19 cellular contexts compared by ENCODE assay signal in the genomic region with DNA sequence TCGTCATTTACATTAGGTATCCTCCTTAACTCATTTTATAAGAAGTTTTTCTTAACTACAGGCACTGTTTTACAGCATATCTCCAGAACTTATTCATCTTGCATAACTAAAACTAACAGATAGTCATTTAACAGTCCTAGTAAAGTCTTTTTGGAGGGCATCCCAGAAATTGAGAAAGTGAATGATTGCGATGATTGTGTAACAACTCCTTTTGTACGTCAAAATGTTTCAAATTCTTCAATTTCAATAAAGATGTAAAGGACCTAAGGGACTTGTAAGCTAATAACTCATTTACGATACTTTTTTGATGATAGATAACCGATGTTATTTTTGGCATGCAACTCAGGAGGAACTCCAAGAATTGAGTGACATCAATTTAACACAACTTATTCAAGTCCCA. TPM values are rescaled to one million over a fixed set of nuclear protein-coding genes. Genes with fewer than 3 reads are reported as not detected.
A peak's percentile ranks its signal among the peaks of the same experiment; 100 is the strongest.
DNase-seq lines count a peak whose midpoint lies in the region; ATAC-seq, FAIRE-seq and TF ChIP-seq lines count a peak whose summit lies in the region.
"Had no signal": no experiment of that assay in that cellular context is flagged by ENCODE, and none has a peak within 500 bp of the region (broad histone marks: within the 10 kb centered on the region; RNA-seq: fewer than 3 reads in every experiment).

No MANE protein-coding gene starts in this region.

- no peak overlapping the region for H3K4me2 ChIP-seq in fibroblast of lung (ENCODE audit: extremely low read depth, insufficient read depth, low read length)
- H3K4me2 ChIP-seq in trophoblast cell (ENCODE audit: low read length): no peak overlapping the region

- no peak overlapping the region for H3K4ac ChIP-seq in trophoblast cell (ENCODE audit: low read depth, low read length)

- H3K27me3 ChIP-seq in fibroblast of lung (ENCODE audit: control insufficient read depth, insufficient read depth, low read length) (no peaks in the 10 kb centered on the region), trophoblast cell (ENCODE audit: insufficient read depth, low read length) (no peaks in the 10 kb centered on the region)

- no peaks in the 10 kb centered on the region for H4K20me1 ChIP-seq in fibroblast of lung (ENCODE audit: control insufficient read depth, extremely low read depth, insufficient read depth, low read length)

- H3K27me3 Mint-ChIP-seq in activated T-helper 2 cell treated with anti-CD3 and anti-CD28 coated beads, Interferon-gamma antibody, Interleukin-2, Interleukin-4, amounts not matched to agents 10 μg/mL and 5 μg/mL and 100 μg/mL, durations not matched to agents 14 hours and 24 hours and 36 hours (ENCODE audit: low read depth): no peaks in the 10 kb centered on the region

- H2AFZ ChIP-seq in fibroblast of lung (ENCODE audit: low read length) (no peak overlapping the region), trophoblast cell (ENCODE audit: insufficient read depth, low read length, poor library complexity) (no peak overlapping the region)
- H2AFZ ChIP-seq: parathyroid adenoma had no signal

- H3K14ac ChIP-seq in trophoblast cell (ENCODE audit: low read length): no peak overlapping the region

- intact Hi-C loops in activated T-helper 2 cell treated with anti-CD3 and anti-CD28 coated beads, Interferon-gamma antibody, Interleukin-2, Interleukin-4, amounts not matched to agents 10 μg/mL and 5 μg/mL and 100 μg/mL, durations not matched to agents 14 hours and 24 hours and 36 hours (cut with micrococcal nuclease): no loop called here

- H3K4me3 ChIP-seq in fibroblast of lung (replicated peaks in 1 of 4; ENCODE audit: control extremely low read depth in 1 of 4, insufficient read depth in 1 of 4, low read depth in 3 of 4, low read length in 4 of 4) (no peak overlapping the region), trophoblast cell (ENCODE audit: low read depth, low read length) (no peak overlapping the region)

- TF ChIP-seq CTCF in fibroblast of lung (conservative IDR thresholded peaks at IDR 0.05 in 1 of 2, IDR thresholded peaks at IDR 0.05 in 1 of 2; ENCODE audit: low read depth in 1 of 2, low read length in 2 of 2): no peak

- H3K23ac ChIP-seq in trophoblast cell (ENCODE audit: low read length): no peak overlapping the region

- no peak overlapping the region for H3K4me3 Mint-ChIP-seq in activated T-helper 2 cell treated with anti-CD3 and anti-CD28 coated beads, Interferon-gamma antibody, Interleukin-2, Interleukin-4, amounts not matched to agents 10 μg/mL and 5 μg/mL and 100 μg/mL, durations not matched to agents 14 hours and 24 hours and 36 hours (ENCODE audit: low read depth)
- H3K4me3 Mint-ChIP-seq: WTC11 had no signal

- no peak for FAIRE-seq in GM12891 (lab: Jason Lieb, UNC)

- ATAC-seq in GM19455 (IDR thresholded peaks at IDR 0.05; ENCODE audit: unreplicated experiment): no peak
- ATAC-seq: left lobe of liver, WTC11 had no signal

- H4K12ac ChIP-seq in trophoblast cell (ENCODE audit: low read depth, low read length): no peak overlapping the region

- H3K9me3 ChIP-seq in fibroblast of lung (ENCODE audit: control insufficient read depth, insufficient read depth, low read depth, low read length): no peaks in the 10 kb centered on the region
- H3K9me3 ChIP-seq in trophoblast cell (ENCODE audit: insufficient read depth, low read depth, low read length): no peaks in the 10 kb centered on the region

- DNase-seq in AG20443 (ENCODE audit: low spot score) (peak; percentile 19), LHCN-M2 (ENCODE audit: low read depth) (peak; percentile 36), fibroblast of lung (ENCODE audit: low read depth in 2 of 2) (peak; percentile 73 to 95), trophoblast cell (peak; percentile 10 to 66), NCI-H2196 (lab: John Stamatoyannopoulos, UW; ENCODE audit: unreplicated experiment) (no peak), GM12891 (ENCODE audit: insufficient read length, low spot score) (no peak)
- no peak for DNase-seq in activated T-helper 2 cell treated with anti-CD3 and anti-CD28 coated beads, Interferon-gamma antibody, Interleukin-2, Interleukin-4, amounts not matched to agents 10 μg/mL and 5 μg/mL and 100 μg/mL, durations not matched to agents 14 hours and 24 hours and 36 hours (ENCODE audit: low spot score)
- DNase-seq: amygdala, cortex of kidney, NCI-H2029, NCI-H526 treated with DMSO at 0.1 percent for 48 hours had no signal

- TF ChIP-seq POLR2A in GM12891 (IDR thresholded peaks at IDR 0.05; ENCODE audit: low read depth, low read length): no peak

- H3K36me3 Mint-ChIP-seq in activated T-helper 2 cell treated with anti-CD3 and anti-CD28 coated beads, Interferon-gamma antibody, Interleukin-2, Interleukin-4, amounts not matched to agents 10 μg/mL and 5 μg/mL and 100 μg/mL, durations not matched to agents 14 hours and 24 hours and 36 hours (ENCODE audit: low read depth): no peaks in the 10 kb centered on the region

- H3K79me2 ChIP-seq in fibroblast of lung (ENCODE audit: control insufficient read depth, insufficient read depth, low read length) (no peaks in the 10 kb centered on the region), trophoblast cell (ENCODE audit: control insufficient read depth, insufficient read depth, low read length, poor library complexity) (no peaks in the 10 kb centered on the region)
- H3K79me2 ChIP-seq: parathyroid adenoma had no signal

- H3K4me1 Mint-ChIP-seq in activated T-helper 2 cell treated with anti-CD3 and anti-CD28 coated beads, Interferon-gamma antibody, Interleukin-2, Interleukin-4, amounts not matched to agents 10 μg/mL and 5 μg/mL and 100 μg/mL, durations not matched to agents 14 hours and 24 hours and 36 hours (ENCODE audit: low read depth): no peaks in the 10 kb centered on the region

- no peak overlapping the region for H2BK12ac ChIP-seq in trophoblast cell (ENCODE audit: low read length)

- H3K18ac ChIP-seq in trophoblast cell (ENCODE audit: low read length): no peak overlapping the region

- no peaks in the 10 kb centered on the region for H3K79me1 ChIP-seq in trophoblast cell (ENCODE audit: low read length)

- H3K27ac ChIP-seq in fibroblast of lung (ENCODE audit: insufficient read depth, low read length): no peak overlapping the region
- H3K27ac ChIP-seq in trophoblast cell (ENCODE audit: low read depth, low read length): no peak overlapping the region
- H3K27ac ChIP-seq: C4-2B, parathyroid adenoma, RWPE1 had no signal

- H2AK5ac ChIP-seq in trophoblast cell (ENCODE audit: low read length): no peak overlapping the region

- no peak overlapping the region for H4K91ac ChIP-seq in trophoblast cell (ENCODE audit: low read depth, low read length)

- no CpG with 5 or more reads among the region's 5 CpGs for WGBS in trophoblast cell (ENCODE audit: extremely low coverage, insufficient coverage, insufficient read length)

- H3K9ac ChIP-seq in fibroblast of lung (ENCODE audit: insufficient read depth, low read length) (no peak overlapping the region), trophoblast cell (ENCODE audit: low read length) (no peak overlapping the region)
- H3K9ac ChIP-seq: parathyroid adenoma had no signal

- no peak overlapping the region for H4K8ac ChIP-seq in trophoblast cell (ENCODE audit: low read depth, low read length)

- H3K27ac Mint-ChIP-seq in activated T-helper 2 cell treated with anti-CD3 and anti-CD28 coated beads, Interferon-gamma antibody, Interleukin-2, Interleukin-4, amounts not matched to agents 10 μg/mL and 5 μg/mL and 100 μg/mL, durations not matched to agents 14 hours and 24 hours and 36 hours: no peak overlapping the region
- H3K27ac Mint-ChIP-seq: WTC11 had no signal

- H3K9me3 Mint-ChIP-seq in activated T-helper 2 cell treated with anti-CD3 and anti-CD28 coated beads, Interferon-gamma antibody, Interleukin-2, Interleukin-4, amounts not matched to agents 10 μg/mL and 5 μg/mL and 100 μg/mL, durations not matched to agents 14 hours and 24 hours and 36 hours: no peaks in the 10 kb centered on the region

- H2BK5ac ChIP-seq in trophoblast cell (ENCODE audit: low read depth, low read length, poor library complexity): no peak overlapping the region

- no peaks in the 10 kb centered on the region for H3K36me3 ChIP-seq in fibroblast of lung (ENCODE audit: control insufficient read depth, insufficient read depth, low read length)
- no peaks in the 10 kb centered on the region for H3K36me3 ChIP-seq in trophoblast cell (ENCODE audit: control insufficient read depth in 1 of 2, insufficient read depth in 2 of 2, low read length in 2 of 2)

- H2BK120ac ChIP-seq in trophoblast cell (ENCODE audit: insufficient read depth, low read length, poor library complexity): no peak overlapping the region

- peaks cover 16% of the 10 kb centered on the region for H3K4me1 ChIP-seq in fibroblast of lung (ENCODE audit: control insufficient read depth, extremely low read depth, insufficient read depth, low read length)
- no peaks in the 10 kb centered on the region for H3K4me1 ChIP-seq in trophoblast cell (ENCODE audit: control insufficient read depth in 1 of 2, insufficient read depth in 2 of 2, low read length in 2 of 2)
- H3K4me1 ChIP-seq: parathyroid adenoma had no signal

TF ChIP-seq in GM12891, 5 proteins besides CTCF, POLR2A, EP300 and RAD21:
- no peak for TF ChIP-seq POLR2AphosphoS5 (IDR thresholded peaks at IDR 0.05; ENCODE audit: low read depth, low read length)
- TF ChIP-seq SPI1 (IDR thresholded peaks at IDR 0.05; ENCODE audit: low read depth, low read length): no peak
- no peak for TF ChIP-seq POU2F2 (IDR thresholded peaks at IDR 0.05; ENCODE audit: low read depth, low read length)
- no peak for TF ChIP-seq PAX5 (IDR thresholded peaks at IDR 0.05; ENCODE audit: insufficient read depth, low read length, severe bottlenecking)
- TF ChIP-seq TAF1 (IDR thresholded peaks at IDR 0.05; ENCODE audit: low read depth, low read length): no peak

RNA-seq across cellular contexts. Expression of gene SVEP1, which starts 42.7 kb away (rescaled TPM):
- total RNA-seq in LHCN-M2 (2014; rRNA removed) (1.0 and 1.3 TPM in 2 replicates), fibroblast of lung (76.3 and 96.9 TPM in 2 replicates)
- 0.30 TPM for polyA plus RNA-seq in LHCN-M2 (2012)
- polyA plus RNA-seq in fibroblast of lung: 24.4 and 46.3 TPM in 2 replicates
- polyA plus RNA-seq in fibroblast of lung (2012): 20.7 and 55.9 TPM in 2 replicates
- 46.8 and 96.8 TPM in 2 replicates for polyA minus RNA-seq in fibroblast of lung (ENCODE audit: low replicate concordance)
- 6.2 and 6.4 TPM in 2 replicates for polyA plus RNA-seq in trophoblast cell (2013)
- 0.01 TPM for polyA plus RNA-seq in GM12891 (2012; ENCODE audit: low read depth, missing spikeins)
- total RNA-seq in activated T-helper 2 cell treated with anti-CD3 and anti-CD28 coated beads, Interferon-gamma antibody, Interleukin-2, Interleukin-4, amounts not matched to agents 10 μg/mL and 5 μg/mL and 100 μg/mL, durations not matched to agents 14 hours and 24 hours and 36 hours: not detected in 2 replicates
- total RNA-seq: activated CD8-positive, alpha-beta memory T cell treated with anti-CD3 and anti-CD28 coated beads for 36 hours; T-helper 1 cell treated with Interleukin-12 subunit alpha and Interleukin-12 subunit beta and Interleukin-4 antibody, amounts not matched to agents 30 ng/mL and 1 ng/mL, for 36 hours had no signal

Comparison
In these comparisons a context has a peak if more than half of its experiments do, and no peak if none do; other contexts are left out.
1. DNase-seq: peak in AG20443 (single experiment), LHCN-M2 (single experiment), fibroblast of lung (2 of 2) and trophoblast cell (2 of 2); none in NCI-H2196 (single experiment), GM12891 (single experiment) and activated T-helper 2 cell treated with anti-CD3 and anti-CD28 coated beads, Interferon-gamma antibody, Interleukin-2, Interleukin-4, amounts not matched to agents 10 μg/mL and 5 μg/mL and 100 μg/mL, durations not matched to agents 14 hours and 24 hours and 36 hours (single experiment).
2. RNA of gene SVEP1, which starts 42.7 kb away (total RNA-seq): 76.3 to 96.9 TPM in fibroblast of lung; 1.0 to 1.3 TPM in LHCN-M2 and not detected in activated T-helper 2 cell treated with anti-CD3 and anti-CD28 coated beads, Interferon-gamma antibody, Interleukin-2, Interleukin-4, amounts not matched to agents 10 μg/mL and 5 μg/mL and 100 μg/mL, durations not matched to agents 14 hours and 24 hours and 36 hours; every median in the first group is over 10 times any median in the second.